In the genomic region with DNA sequence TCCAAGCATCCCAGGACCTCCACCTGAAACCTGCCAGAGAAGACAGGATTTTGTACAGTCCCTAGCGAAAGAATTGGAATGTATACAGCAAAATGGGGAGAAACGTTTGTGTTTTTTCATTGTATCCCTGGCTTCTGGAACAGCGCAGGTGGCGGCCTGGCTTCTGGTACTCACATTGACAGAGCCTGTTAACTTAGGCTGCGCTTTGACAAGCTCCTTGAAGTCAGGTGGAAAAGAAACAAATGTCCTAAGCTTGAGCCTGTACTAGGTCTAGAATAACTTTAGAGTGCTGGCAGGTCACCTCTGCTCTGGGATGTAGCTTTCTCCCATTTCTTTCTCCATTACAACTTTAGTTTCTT, we compare ENCODE assay signal across 1 cellular context.
TF ChIP-seq lines count a peak whose summit lies in the region.

No MANE protein-coding gene starts in this region.

TF ChIP-seq in H1, 55 proteins besides CTCF, POLR2A, EP300 and RAD21 (continued from another document):
- TF ChIP-seq, protein P1, sequence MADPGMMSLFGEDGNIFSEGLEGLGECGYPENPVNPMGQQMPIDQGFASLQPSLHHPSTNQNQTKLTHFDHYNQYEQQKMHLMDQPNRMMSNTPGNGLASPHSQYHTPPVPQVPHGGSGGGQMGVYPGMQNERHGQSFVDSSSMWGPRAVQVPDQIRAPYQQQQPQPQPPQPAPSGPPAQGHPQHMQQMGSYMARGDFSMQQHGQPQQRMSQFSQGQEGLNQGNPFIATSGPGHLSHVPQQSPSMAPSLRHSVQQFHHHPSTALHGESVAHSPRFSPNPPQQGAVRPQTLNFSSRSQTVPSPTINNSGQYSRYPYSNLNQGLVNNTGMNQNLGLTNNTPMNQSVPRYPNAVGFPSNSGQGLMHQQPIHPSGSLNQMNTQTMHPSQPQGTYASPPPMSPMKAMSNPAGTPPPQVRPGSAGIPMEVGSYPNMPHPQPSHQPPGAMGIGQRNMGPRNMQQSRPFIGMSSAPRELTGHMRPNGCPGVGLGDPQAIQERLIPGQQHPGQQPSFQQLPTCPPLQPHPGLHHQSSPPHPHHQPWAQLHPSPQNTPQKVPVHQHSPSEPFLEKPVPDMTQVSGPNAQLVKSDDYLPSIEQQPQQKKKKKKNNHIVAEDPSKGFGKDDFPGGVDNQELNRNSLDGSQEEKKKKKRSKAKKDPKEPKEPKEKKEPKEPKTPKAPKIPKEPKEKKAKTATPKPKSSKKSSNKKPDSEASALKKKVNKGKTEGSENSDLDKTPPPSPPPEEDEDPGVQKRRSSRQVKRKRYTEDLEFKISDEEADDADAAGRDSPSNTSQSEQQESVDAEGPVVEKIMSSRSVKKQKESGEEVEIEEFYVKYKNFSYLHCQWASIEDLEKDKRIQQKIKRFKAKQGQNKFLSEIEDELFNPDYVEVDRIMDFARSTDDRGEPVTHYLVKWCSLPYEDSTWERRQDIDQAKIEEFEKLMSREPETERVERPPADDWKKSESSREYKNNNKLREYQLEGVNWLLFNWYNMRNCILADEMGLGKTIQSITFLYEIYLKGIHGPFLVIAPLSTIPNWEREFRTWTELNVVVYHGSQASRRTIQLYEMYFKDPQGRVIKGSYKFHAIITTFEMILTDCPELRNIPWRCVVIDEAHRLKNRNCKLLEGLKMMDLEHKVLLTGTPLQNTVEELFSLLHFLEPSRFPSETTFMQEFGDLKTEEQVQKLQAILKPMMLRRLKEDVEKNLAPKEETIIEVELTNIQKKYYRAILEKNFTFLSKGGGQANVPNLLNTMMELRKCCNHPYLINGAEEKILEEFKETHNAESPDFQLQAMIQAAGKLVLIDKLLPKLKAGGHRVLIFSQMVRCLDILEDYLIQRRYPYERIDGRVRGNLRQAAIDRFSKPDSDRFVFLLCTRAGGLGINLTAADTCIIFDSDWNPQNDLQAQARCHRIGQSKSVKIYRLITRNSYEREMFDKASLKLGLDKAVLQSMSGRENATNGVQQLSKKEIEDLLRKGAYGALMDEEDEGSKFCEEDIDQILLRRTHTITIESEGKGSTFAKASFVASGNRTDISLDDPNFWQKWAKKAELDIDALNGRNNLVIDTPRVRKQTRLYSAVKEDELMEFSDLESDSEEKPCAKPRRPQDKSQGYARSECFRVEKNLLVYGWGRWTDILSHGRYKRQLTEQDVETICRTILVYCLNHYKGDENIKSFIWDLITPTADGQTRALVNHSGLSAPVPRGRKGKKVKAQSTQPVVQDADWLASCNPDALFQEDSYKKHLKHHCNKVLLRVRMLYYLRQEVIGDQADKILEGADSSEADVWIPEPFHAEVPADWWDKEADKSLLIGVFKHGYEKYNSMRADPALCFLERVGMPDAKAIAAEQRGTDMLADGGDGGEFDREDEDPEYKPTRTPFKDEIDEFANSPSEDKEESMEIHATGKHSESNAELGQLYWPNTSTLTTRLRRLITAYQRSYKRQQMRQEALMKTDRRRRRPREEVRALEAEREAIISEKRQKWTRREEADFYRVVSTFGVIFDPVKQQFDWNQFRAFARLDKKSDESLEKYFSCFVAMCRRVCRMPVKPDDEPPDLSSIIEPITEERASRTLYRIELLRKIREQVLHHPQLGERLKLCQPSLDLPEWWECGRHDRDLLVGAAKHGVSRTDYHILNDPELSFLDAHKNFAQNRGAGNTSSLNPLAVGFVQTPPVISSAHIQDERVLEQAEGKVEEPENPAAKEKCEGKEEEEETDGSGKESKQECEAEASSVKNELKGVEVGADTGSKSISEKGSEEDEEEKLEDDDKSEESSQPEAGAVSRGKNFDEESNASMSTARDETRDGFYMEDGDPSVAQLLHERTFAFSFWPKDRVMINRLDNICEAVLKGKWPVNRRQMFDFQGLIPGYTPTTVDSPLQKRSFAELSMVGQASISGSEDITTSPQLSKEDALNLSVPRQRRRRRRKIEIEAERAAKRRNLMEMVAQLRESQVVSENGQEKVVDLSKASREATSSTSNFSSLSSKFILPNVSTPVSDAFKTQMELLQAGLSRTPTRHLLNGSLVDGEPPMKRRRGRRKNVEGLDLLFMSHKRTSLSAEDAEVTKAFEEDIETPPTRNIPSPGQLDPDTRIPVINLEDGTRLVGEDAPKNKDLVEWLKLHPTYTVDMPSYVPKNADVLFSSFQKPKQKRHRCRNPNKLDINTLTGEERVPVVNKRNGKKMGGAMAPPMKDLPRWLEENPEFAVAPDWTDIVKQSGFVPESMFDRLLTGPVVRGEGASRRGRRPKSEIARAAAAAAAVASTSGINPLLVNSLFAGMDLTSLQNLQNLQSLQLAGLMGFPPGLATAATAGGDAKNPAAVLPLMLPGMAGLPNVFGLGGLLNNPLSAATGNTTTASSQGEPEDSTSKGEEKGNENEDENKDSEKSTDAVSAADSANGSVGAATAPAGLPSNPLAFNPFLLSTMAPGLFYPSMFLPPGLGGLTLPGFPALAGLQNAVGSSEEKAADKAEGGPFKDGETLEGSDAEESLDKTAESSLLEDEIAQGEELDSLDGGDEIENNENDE (IDR thresholded peaks at IDR 0.05; ENCODE audit: insufficient replicate concordance, low read length): no peak
- no peak for TF ChIP-seq CBX8 (IDR thresholded peaks at IDR 0.05; ENCODE audit: borderline replicate concordance, low read depth, low read length)
- no peak for TF ChIP-seq RFX5 (IDR thresholded peaks at IDR 0.05; ENCODE audit: borderline replicate concordance, low read depth, low read length)
- no peak for TF ChIP-seq SIX5 (IDR thresholded peaks at IDR 0.05; ENCODE audit: low read depth, low read length)
- TF ChIP-seq BRCA1 (IDR thresholded peaks at IDR 0.05; ENCODE audit: low read depth, low read length): no peak
- TF ChIP-seq, protein P2, sequence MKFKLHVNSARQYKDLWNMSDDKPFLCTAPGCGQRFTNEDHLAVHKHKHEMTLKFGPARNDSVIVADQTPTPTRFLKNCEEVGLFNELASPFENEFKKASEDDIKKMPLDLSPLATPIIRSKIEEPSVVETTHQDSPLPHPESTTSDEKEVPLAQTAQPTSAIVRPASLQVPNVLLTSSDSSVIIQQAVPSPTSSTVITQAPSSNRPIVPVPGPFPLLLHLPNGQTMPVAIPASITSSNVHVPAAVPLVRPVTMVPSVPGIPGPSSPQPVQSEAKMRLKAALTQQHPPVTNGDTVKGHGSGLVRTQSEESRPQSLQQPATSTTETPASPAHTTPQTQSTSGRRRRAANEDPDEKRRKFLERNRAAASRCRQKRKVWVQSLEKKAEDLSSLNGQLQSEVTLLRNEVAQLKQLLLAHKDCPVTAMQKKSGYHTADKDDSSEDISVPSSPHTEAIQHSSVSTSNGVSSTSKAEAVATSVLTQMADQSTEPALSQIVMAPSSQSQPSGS (IDR thresholded peaks at IDR 0.05; ENCODE audit: low read length): no peak
- TF ChIP-seq GTF2F1 (IDR thresholded peaks at IDR 0.05; ENCODE audit: borderline replicate concordance, low read depth, low read length): no peak
- no peak for TF ChIP-seq CEBPB (IDR thresholded peaks at IDR 0.05; ENCODE audit: low read depth, low read length)
- TF ChIP-seq SAP30 (IDR thresholded peaks at IDR 0.05; ENCODE audit: insufficient read depth, insufficient replicate concordance, low read length): no peak
- TF ChIP-seq HDAC2 (IDR thresholded peaks at IDR 0.05; ENCODE audit: borderline replicate concordance in 1 of 2, low read depth in 2 of 2, low read length in 2 of 2): no peak
- no peak for TF ChIP-seq CREB1 (IDR thresholded peaks at IDR 0.05)
- TF ChIP-seq CHD2 (IDR thresholded peaks at IDR 0.05; ENCODE audit: low read length): no peak
